ENCODE assay signal across 9 cellular contexts in the genomic region with DNA sequence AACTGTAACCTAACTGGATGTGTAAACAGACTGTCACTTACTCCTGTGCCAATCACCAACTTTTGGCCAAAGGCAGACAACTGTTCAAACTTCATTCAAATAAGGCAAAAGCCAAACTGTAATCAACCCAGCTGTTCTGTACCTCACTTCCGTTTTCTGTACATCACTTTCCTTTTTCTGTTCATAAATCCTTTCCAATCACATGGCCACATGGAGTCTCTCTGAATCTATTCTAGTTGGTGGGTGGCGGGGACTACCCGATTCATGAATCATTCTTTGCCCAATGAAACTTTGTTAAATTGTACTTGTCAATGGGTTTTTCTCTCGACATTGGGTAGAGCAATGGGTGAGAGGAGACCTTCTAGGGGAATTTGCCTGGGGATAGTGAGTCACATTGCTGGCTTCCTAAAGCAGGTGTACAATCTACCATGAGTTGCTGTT.
DNase-seq lines count a peak whose midpoint lies in the region; ATAC-seq, FAIRE-seq and TF ChIP-seq lines count a peak whose summit lies in the region.
"Had no signal": no experiment of that assay in that cellular context is flagged by ENCODE, and none has a peak within 500 bp of the region (broad histone marks: within the 10 kb centered on the region; RNA-seq: fewer than 3 reads in every experiment).

No MANE protein-coding gene starts in this region.

- TF ChIP-seq EP300 in tibial nerve (IDR thresholded peaks at IDR 0.05) = no peak

- no peak for TF ChIP-seq POLR2A in GM12892 (IDR thresholded peaks at IDR 0.05; ENCODE audit: low read depth, low read length)
- no peak for TF ChIP-seq POLR2A in tibial nerve (IDR thresholded peaks at IDR 0.05)

- H3K36me3 ChIP-seq in hepatocyte (replicated peaks; ENCODE audit: insufficient read depth, low read depth) (no peaks in the 10 kb centered on the region), tibial nerve (no peaks in the 10 kb centered on the region)

- H3K4me1 ChIP-seq in hepatocyte (ENCODE audit: insufficient read depth) (peaks cover 32% of the 10 kb centered on the region), tibial nerve (peaks cover 0 to 36% (median 10%) of the 10 kb centered on the region in 4 donors)

- no peak for DNase-seq in GM12892 (ENCODE audit: insufficient read length)
- peak; percentile 80 for DNase-seq in MV-4-11 (lab: John Stamatoyannopoulos, UW)
- DNase-seq in hepatocyte (ENCODE audit: low spot score) = no peak
- no peak for DNase-seq in tibial nerve (ENCODE audit: low spot score in 2 of 2)
- no peak for DNase-seq in SKM-1 treated with dmso at 0.1 percent for 144 hours (lab: John Stamatoyannopoulos, UW; ENCODE audit: unreplicated experiment)
- no peak for DNase-seq in effector CD8-positive, alpha-beta T cell (lab: John Stamatoyannopoulos, UW)
- no peak for DNase-seq in HEK293T (ENCODE audit: extremely low spot score)
- DNase-seq: DMS 273 treated with DMSO at 0.1 percent for 48 hours had no signal

- 96% methylated on average over 4 of the region's 4 CpGs for WGBS in hepatocyte (ENCODE audit: low lambda C conversion rate, missing lambda C conversion rate)
- 88 to 92% methylated on average over 4 of the region's 4 CpGs for WGBS in tibial nerve, 2 donors

- no peaks in the 10 kb centered on the region for H3K79me2 ChIP-seq in hepatocyte

- H4K20me1 ChIP-seq in hepatocyte (ENCODE audit: insufficient read depth, poor library complexity, severe bottlenecking) = no peaks in the 10 kb centered on the region

- no peaks in the 10 kb centered on the region for H3K9me3 ChIP-seq in hepatocyte (ENCODE audit: low read depth)
- no peaks in the 10 kb centered on the region for H3K9me3 ChIP-seq in tibial nerve

- H2AFZ ChIP-seq in hepatocyte = no peak overlapping the region

- TF ChIP-seq CTCF in hepatocyte (IDR thresholded peaks at IDR 0.05; ENCODE audit: poor library complexity) = no peak
- no peak for TF ChIP-seq CTCF in tibial nerve (IDR thresholded peaks at IDR 0.05)

- H3K27ac ChIP-seq in hepatocyte (peak overlapping the region; percentile 35), tibial nerve (peak overlapping the region in 1 of 4 donors; percentile 66)

- ATAC-seq in GM21529 (IDR thresholded peaks at IDR 0.05; ENCODE audit: unreplicated experiment) = peak; percentile 66

- H3K4me3 ChIP-seq in hepatocyte (no peak overlapping the region), tibial nerve (no peak overlapping the region)

- POLR2A ChIA-PET in HEK293T (lab: Yijun Ruan, JAX) = no interaction called here

- CTCF ChIA-PET in HEK293T (lab: Yijun Ruan, JAX) = interaction anchor here (0.5 kb wide), 1 partner anchor 480 kb away, joined by 3 read pairs; no protein-coding TSS in a partner anchor

- peak; percentile 27 for FAIRE-seq in GM12892 (lab: Jason Lieb, UNC)

- H3K27me3 ChIP-seq in hepatocyte = no peaks in the 10 kb centered on the region
- no peaks in the 10 kb centered on the region for H3K27me3 ChIP-seq in tibial nerve

- H3K9me2 ChIP-seq in hepatocyte (replicated peaks; ENCODE audit: insufficient read depth) = no peaks in the 10 kb centered on the region

- no peak overlapping the region for H3K4me2 ChIP-seq in hepatocyte

TF ChIP-seq in HEK293T, 16 proteins besides CTCF, POLR2A, EP300 and RAD21:
- TF ChIP-seq ZNF384 (IDR thresholded peaks at IDR 0.05) (no peak), FOXA1 (IDR thresholded peaks at IDR 0.05) (no peak), FOXK2 (IDR thresholded peaks at IDR 0.05) (no peak), NFRKB (IDR thresholded peaks at IDR 0.05) (no peak), SP1 (IDR thresholded peaks at IDR 0.05) (no peak), ELF4 (IDR thresholded peaks at IDR 0.05) (no peak), BHLHE40 (IDR thresholded peaks at IDR 0.05; ENCODE audit: borderline replicate concordance) (no peak), FOXM1 (IDR thresholded peaks at IDR 0.05; ENCODE audit: borderline replicate concordance) (no peak), LEF1 (IDR thresholded peaks at IDR 0.05; ENCODE audit: borderline replicate concordance) (no peak), CTBP1 (IDR thresholded peaks at IDR 0.05; ENCODE audit: borderline replicate concordance) (no peak), L3MBTL2 (conservative IDR thresholded peaks at IDR 0.05) (no peak), TARDBP (IDR thresholded peaks at IDR 0.05) (no peak), HDGF (IDR thresholded peaks at IDR 0.05; ENCODE audit: borderline replicate concordance) (no peak), ARNT (IDR thresholded peaks at IDR 0.05) (no peak), SUZ12 (IDR thresholded peaks at IDR 0.05) (no peak)
- TF ChIP-seq, protein P1, sequence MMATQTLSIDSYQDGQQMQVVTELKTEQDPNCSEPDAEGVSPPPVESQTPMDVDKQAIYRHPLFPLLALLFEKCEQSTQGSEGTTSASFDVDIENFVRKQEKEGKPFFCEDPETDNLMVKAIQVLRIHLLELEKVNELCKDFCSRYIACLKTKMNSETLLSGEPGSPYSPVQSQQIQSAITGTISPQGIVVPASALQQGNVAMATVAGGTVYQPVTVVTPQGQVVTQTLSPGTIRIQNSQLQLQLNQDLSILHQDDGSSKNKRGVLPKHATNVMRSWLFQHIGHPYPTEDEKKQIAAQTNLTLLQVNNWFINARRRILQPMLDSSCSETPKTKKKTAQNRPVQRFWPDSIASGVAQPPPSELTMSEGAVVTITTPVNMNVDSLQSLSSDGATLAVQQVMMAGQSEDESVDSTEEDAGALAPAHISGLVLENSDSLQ (IDR thresholded peaks at IDR 0.05) = no peak
